Comparison of ENCODE assay signal across 18 cellular contexts in genomic region chr14:29799718-29800117, GRCh38.
DNase-seq lines count a peak whose midpoint lies in the region; ATAC-seq and TF ChIP-seq lines count a peak whose summit lies in the region.
"Had no signal": no experiment of that assay in that cellular context is flagged by ENCODE, and none has a peak within 500 bp of the region (broad histone marks: within the 10 kb centered on the region; RNA-seq: fewer than 3 reads in every experiment).

No MANE protein-coding gene starts in this region.

- no peaks in the 10 kb centered on the region for H3K79me2 ChIP-seq in OCI-LY7 (ENCODE audit: insufficient read depth, low read depth, low read length)

- no peaks in the 10 kb centered on the region for H3K27me3 Mint-ChIP-seq in stimulated activated memory B cell treated with anti-CD40 and anti-IgM and Interleukin-4, amounts not matched to agents 10 μg/mL and 1 μg/mL and 100 μg/mL, for 72 hours
- H3K27me3 Mint-ChIP-seq in Caco-2 (ENCODE audit: insufficient read depth, unreplicated experiment) = peaks cover 2% of the 10 kb centered on the region
- H3K27me3 Mint-ChIP-seq: activated naive CD4-positive, alpha-beta T cell treated with anti-CD3 and anti-CD28 coated beads, Interleukin-2, amount 50 U/mL, for 24 hours had no signal

- no peaks in the 10 kb centered on the region for H3K36me3 Mint-ChIP-seq in stimulated activated memory B cell treated with anti-CD40 and anti-IgM and Interleukin-4, amounts not matched to agents 10 μg/mL and 1 μg/mL and 100 μg/mL, for 72 hours
- no peaks in the 10 kb centered on the region for H3K36me3 Mint-ChIP-seq in Caco-2 (ENCODE audit: insufficient read depth, unreplicated experiment)
- H3K36me3 Mint-ChIP-seq: activated naive CD4-positive, alpha-beta T cell treated with anti-CD3 and anti-CD28 coated beads, Interleukin-2, amount 50 U/mL, for 24 hours; immature natural killer cell had no signal

- peaks cover 8% of the 10 kb centered on the region for H3K4me1 Mint-ChIP-seq in stimulated activated memory B cell treated with anti-CD40 and anti-IgM and Interleukin-4, amounts not matched to agents 10 μg/mL and 1 μg/mL and 100 μg/mL, for 72 hours
- H3K4me1 Mint-ChIP-seq in Caco-2 (ENCODE audit: low read depth, unreplicated experiment) = no peaks in the 10 kb centered on the region
- H3K4me1 Mint-ChIP-seq: activated naive CD4-positive, alpha-beta T cell treated with anti-CD3 and anti-CD28 coated beads, Interleukin-2, amount 50 U/mL, for 24 hours; immature natural killer cell had no signal

- H3K4me2 ChIP-seq in OCI-LY7 (ENCODE audit: low read length) = no peak overlapping the region

- peak; percentile 95 for ATAC-seq in GM19328 (IDR thresholded peaks at IDR 0.05; ENCODE audit: unreplicated experiment)
- peak; percentile 92 for ATAC-seq in HG02884 (IDR thresholded peaks at IDR 0.05; ENCODE audit: unreplicated experiment)
- peak; percentile 80 for ATAC-seq in stimulated activated memory B cell treated with anti-CD40 and anti-IgM and Interleukin-4, amounts not matched to agents 10 μg/mL and 1 μg/mL and 100 μg/mL, for 72 hours
- no peak for ATAC-seq in psoas muscle
- ATAC-seq: mucosa of descending colon, right cardiac atrium had no signal

- H3K4me3 ChIP-seq in OCI-LY7 (ENCODE audit: low read depth, low read length, poor library complexity, severe bottlenecking) (no peak overlapping the region), psoas muscle (no peak overlapping the region), Caco-2 (ENCODE audit: low read depth, low read length) (no peak overlapping the region)
- H3K4me3 ChIP-seq: colonic mucosa, mucosa of descending colon, suprapubic skin had no signal

- H3K4me1 ChIP-seq in OCI-LY7 (ENCODE audit: insufficient read depth, low read length, poor library complexity, severe bottlenecking) (no peaks in the 10 kb centered on the region), psoas muscle (no peaks in the 10 kb centered on the region), Caco-2 (no peaks in the 10 kb centered on the region)
- H3K4me1 ChIP-seq: colonic mucosa, suprapubic skin had no signal

- intact Hi-C loops in OCI-LY7 (cut with micrococcal nuclease; ENCODE audit: unreplicated experiment) = no loop called here
- intact Hi-C loops in psoas muscle (cut with DNase I) = no loop called here
- intact Hi-C loops in Caco-2 (cut with micrococcal nuclease; ENCODE audit: unreplicated experiment) = no loop called here

- H3K9me3 ChIP-seq in OCI-LY7 (ENCODE audit: low read length) (no peaks in the 10 kb centered on the region), psoas muscle (no peaks in the 10 kb centered on the region), Caco-2 (no peaks in the 10 kb centered on the region)
- H3K9me3 ChIP-seq: colonic mucosa, mucosa of descending colon, suprapubic skin had no signal

- BruUV-seq in OCI-LY7 (replicated peaks; lab: Mats Ljungman, UMichigan) (no TSS peak), Caco-2 (replicated peaks; lab: Mats Ljungman, UMichigan) (no TSS peak)

- WGBS in psoas muscle, 3 donors = 39 to 59% (median 55%) methylated on average over 5 of the region's 5 CpGs

- CTCF ChIA-PET in OCI-LY7 (lab: Charles Lee; ENCODE audit: unreplicated experiment) (no interaction called here), Caco-2 (lab: Charles Lee) (no interaction called here)

- peak overlapping the region; percentile 6 for H3K4me3 Mint-ChIP-seq in stimulated activated memory B cell treated with anti-CD40 and anti-IgM and Interleukin-4, amounts not matched to agents 10 μg/mL and 1 μg/mL and 100 μg/mL, for 72 hours
- H3K4me3 Mint-ChIP-seq in Caco-2 (ENCODE audit: unreplicated experiment) = no peak overlapping the region
- H3K4me3 Mint-ChIP-seq: activated naive CD4-positive, alpha-beta T cell treated with anti-CD3 and anti-CD28 coated beads, Interleukin-2, amount 50 U/mL, for 24 hours; immature natural killer cell had no signal

- no peak overlapping the region for H3K27ac ChIP-seq in OCI-LY7 (ENCODE audit: low read depth, low read length, poor library complexity, severe bottlenecking)
- no peak overlapping the region for H3K27ac ChIP-seq in psoas muscle
- H3K27ac ChIP-seq: colonic mucosa, suprapubic skin had no signal

- no peaks in the 10 kb centered on the region for H3K27me3 ChIP-seq in psoas muscle (ENCODE audit: insufficient read depth in 3 of 3, low read length in 2 of 3)
- no peaks in the 10 kb centered on the region for H3K27me3 ChIP-seq in Caco-2 (replicated peaks; ENCODE audit: control insufficient read depth, insufficient read depth, low read length)
- H3K27me3 ChIP-seq: colonic mucosa, suprapubic skin had no signal

- no peak overlapping the region for H2AFZ ChIP-seq in OCI-LY7 (ENCODE audit: low read length)

- H3K9me2 ChIP-seq in OCI-LY7 (ENCODE audit: insufficient read depth, low read length) = no peaks in the 10 kb centered on the region

- no peaks in the 10 kb centered on the region for H4K20me1 ChIP-seq in OCI-LY7 (ENCODE audit: insufficient read depth, low read length)

- no peaks in the 10 kb centered on the region for H3K9me3 Mint-ChIP-seq in stimulated activated memory B cell treated with anti-CD40 and anti-IgM and Interleukin-4, amounts not matched to agents 10 μg/mL and 1 μg/mL and 100 μg/mL, for 72 hours
- H3K9me3 Mint-ChIP-seq in Caco-2 (ENCODE audit: unreplicated experiment) = no peaks in the 10 kb centered on the region
- H3K9me3 Mint-ChIP-seq: activated naive CD4-positive, alpha-beta T cell treated with anti-CD3 and anti-CD28 coated beads, Interleukin-2, amount 50 U/mL, for 24 hours had no signal

- POLR2A ChIA-PET in OCI-LY7 (lab: Charles Lee) (interaction anchor here (0.6 kb wide), 1 partner anchor 58 kb away, joined by 3 read pairs; no protein-coding TSS in a partner anchor), Caco-2 (lab: Charles Lee) (no interaction called here)

- DNase-seq in NCI-H69 (lab: John Stamatoyannopoulos, UW) (peak; percentile 48), OCI-LY7 (ENCODE audit: low spot score) (no peak), psoas muscle (no peak), Caco-2 (no peak), SW480 (ENCODE audit: low spot score) (no peak)
- DNase-seq: activated CD4-positive, alpha-beta T cell treated with anti-CD3 and anti-CD28 coated beads, Interleukin-2, amount 50 U/mL, for 4 hours; colonic mucosa; immature natural killer cell; mucosa of descending colon; NCI-H1105 treated with DMSO at 0.1 percent for 48 hours; NCI-H774; right cardiac atrium; SW 1271 had no signal

- no peak for TF ChIP-seq CTCF in OCI-LY7 (conservative IDR thresholded peaks at IDR 0.05; ENCODE audit: low read length)
- no peak for TF ChIP-seq CTCF in psoas muscle (IDR thresholded peaks at IDR 0.05)
- no peak for TF ChIP-seq CTCF in Caco-2 (IDR thresholded peaks at IDR 0.05; ENCODE audit: insufficient read depth in 1 of 2, low read depth in 1 of 2, low read length in 1 of 2, severe bottlenecking in 1 of 2, unreplicated experiment in 1 of 2)

- H3K27ac Mint-ChIP-seq in stimulated activated memory B cell treated with anti-CD40 and anti-IgM and Interleukin-4, amounts not matched to agents 10 μg/mL and 1 μg/mL and 100 μg/mL, for 72 hours = no peak overlapping the region
- H3K27ac Mint-ChIP-seq in Caco-2 (ENCODE audit: unreplicated experiment) = no peak overlapping the region
- H3K27ac Mint-ChIP-seq: activated naive CD4-positive, alpha-beta T cell treated with anti-CD3 and anti-CD28 coated beads, Interleukin-2, amount 50 U/mL, for 24 hours; immature natural killer cell had no signal

- H3K36me3 ChIP-seq in OCI-LY7 (ENCODE audit: insufficient read depth, low read length) (no peaks in the 10 kb centered on the region), psoas muscle (ENCODE audit: insufficient read depth in 1 of 2, low read depth in 1 of 2) (no peaks in the 10 kb centered on the region), Caco-2 (ENCODE audit: control insufficient read depth, insufficient read depth, low read length) (no peaks in the 10 kb centered on the region)
- H3K36me3 ChIP-seq: colonic mucosa, suprapubic skin had no signal

Comparison
In these comparisons a context has a peak if more than half of its experiments do, and no peak if none do; other contexts are left out.
1. ATAC-seq: peak in GM19328 (single experiment), HG02884 (single experiment) and stimulated activated memory B cell treated with anti-CD40 and anti-IgM and Interleukin-4, amounts not matched to agents 10 μg/mL and 1 μg/mL and 100 μg/mL, for 72 hours (single experiment); none in psoas muscle (0 of 4).